ENCODE assay signal across 10 cellular contexts in genomic region chr13:114127473-114128347, GRCh38. TPM values are rescaled to one million over a fixed set of nuclear protein-coding genes. Genes with fewer than 3 reads are reported as not detected.
DNase-seq lines count a peak whose midpoint lies in the region; ATAC-seq and TF ChIP-seq lines count a peak whose summit lies in the region.
"Had no signal": no experiment of that assay in that cellular context is flagged by ENCODE, and none has a peak within 500 bp of the region (broad histone marks: within the 10 kb centered on the region; RNA-seq: fewer than 3 reads in every experiment).

No MANE protein-coding gene starts in this region.

- TF ChIP-seq CTCF in ascending aorta (IDR thresholded peaks at IDR 0.05) (no peak), transverse colon (IDR thresholded peaks at IDR 0.05) (no peak)

- H3K36me3 ChIP-seq in ascending aorta, result no peaks in the 10 kb centered on the region
- no peaks in the 10 kb centered on the region for H3K36me3 ChIP-seq in transverse colon

- H3K9me3 ChIP-seq in ascending aorta (no peaks in the 10 kb centered on the region), transverse colon (no peaks in the 10 kb centered on the region)

- H3K4me3 ChIP-seq in ascending aorta (peak overlapping the region in 1 of 2 donors; percentile 35), transverse colon (no peak overlapping the region)

- H3K4me1 ChIP-seq in ascending aorta (peaks cover 16 to 32% of the 10 kb centered on the region in 2 donors), transverse colon (peaks cover 20 to 50% (median 41%) of the 10 kb centered on the region in 4 donors)

- CTCF ChIA-PET in activated naive CD4-positive, alpha-beta T cell treated with anti-CD3 and anti-CD28 coated beads for 36 hours (lab: Charles Lee), result interaction anchor here (0.7 to 1.6 kb wide), 7 partner anchors 14 to 62 kb away, joined by 3 to 6 read pairs (median 4); no protein-coding TSS in a partner anchor

- in situ Hi-C loops in transverse colon (cut with MboI; ENCODE audit: low pct_ligation_motif_present in 1 of 4, low pct_unique_long_range_greater_than_20kb in 1 of 4, low sequenced_read_pairs in 3 of 4), result loop anchor here in 1 of 4 donors (10.0 kb wide), 1 partner anchor 163 kb away; no protein-coding TSS in a partner anchor

- peaks cover 63% of the 10 kb centered on the region for H3K4me1 Mint-ChIP-seq in activated naive CD4-positive, alpha-beta T cell treated with anti-CD3 and anti-CD28 coated beads for 36 hours (ENCODE audit: low read depth)
- peaks cover 57% of the 10 kb centered on the region for H3K4me1 Mint-ChIP-seq in memory B cell

- intact Hi-C loops in activated naive CD4-positive, alpha-beta T cell treated with anti-CD3 and anti-CD28 coated beads for 36 hours (cut with micrococcal nuclease), result loop anchor here (10.0 kb wide), 1 partner anchor 633 kb away; the partner anchor contains the start of gene DCUN1D2
- intact Hi-C loops in ascending aorta (cut with DNase I), result no loop called here
- intact Hi-C loops in transverse colon (cut with DNase I; ENCODE audit: low total_unique reads), result loop anchor here (5.0 kb wide), 1 partner anchor 60 kb away; no protein-coding TSS in a partner anchor

- TF ChIP-seq EP300 in transverse colon (IDR thresholded peaks at IDR 0.05; ENCODE audit: low read depth), result no peak

- ATAC-seq in memory B cell (ENCODE audit: low read depth), result no peak
- no peak for ATAC-seq in GM21619 (IDR thresholded peaks at IDR 0.05; ENCODE audit: unreplicated experiment)

- no peaks in the 10 kb centered on the region for H3K27me3 ChIP-seq in ascending aorta
- H3K27me3 ChIP-seq in transverse colon, result no peaks in the 10 kb centered on the region

- peak overlapping the region; percentile 93 for H3K27ac Mint-ChIP-seq in activated naive CD4-positive, alpha-beta T cell treated with anti-CD3 and anti-CD28 coated beads for 36 hours
- peak overlapping the region; percentile 92 for H3K27ac Mint-ChIP-seq in memory B cell

- no peak for TF ChIP-seq POLR2A in transverse colon (IDR thresholded peaks at IDR 0.05)

- peaks cover 42% of the 10 kb centered on the region for H3K36me3 Mint-ChIP-seq in activated naive CD4-positive, alpha-beta T cell treated with anti-CD3 and anti-CD28 coated beads for 36 hours (ENCODE audit: low read depth)
- peaks cover 8% of the 10 kb centered on the region for H3K36me3 Mint-ChIP-seq in memory B cell

- no peak for DNase-seq in activated naive CD4-positive, alpha-beta T cell treated with anti-CD3 and anti-CD28 coated beads for 36 hours
- no peak for DNase-seq in activated naive CD4-positive, alpha-beta T cell treated with anti-CD3 and anti-CD28 coated beads, Interleukin-2, amount 50 U/mL, for 16 hours
- DNase-seq in ascending aorta (ENCODE audit: low spot score in 2 of 2), result peak in 1 of 2 donors; percentile 62
- DNase-seq in memory B cell (ENCODE audit: low spot score in 2 of 2), result no peak
- DNase-seq in transverse colon, result no peak
- DNase-seq in effector CD8-positive, alpha-beta T cell (lab: John Stamatoyannopoulos, UW), result no peak
- no peak for DNase-seq in GM19238 (ENCODE audit: insufficient read length, low spot score)

- H3K27ac ChIP-seq in ascending aorta (peak overlapping the region; percentile 69 to 88), transverse colon (peak overlapping the region; percentile 81 to 89 (median 86))

- H3K9me3 Mint-ChIP-seq in activated naive CD4-positive, alpha-beta T cell treated with anti-CD3 and anti-CD28 coated beads for 36 hours, result peaks cover 7% of the 10 kb centered on the region
- H3K9me3 Mint-ChIP-seq in memory B cell, result no peaks in the 10 kb centered on the region

- WGBS in transverse colon (ENCODE audit: low coverage in 1 of 2), 2 donors, result 50 to 76% methylated on average over 4 to 15 of the region's 15 CpGs

- H3K4me3 Mint-ChIP-seq in activated naive CD4-positive, alpha-beta T cell treated with anti-CD3 and anti-CD28 coated beads for 36 hours, result peak overlapping the region; percentile 97
- H3K4me3 Mint-ChIP-seq in memory B cell, result peak overlapping the region; percentile 99

- H3K27me3 Mint-ChIP-seq in activated naive CD4-positive, alpha-beta T cell treated with anti-CD3 and anti-CD28 coated beads for 36 hours (ENCODE audit: low read depth), result no peaks in the 10 kb centered on the region
- H3K27me3 Mint-ChIP-seq in memory B cell, result no peaks in the 10 kb centered on the region

RNA-seq across cellular contexts. Expression of gene RASA3, which starts 4.7 kb away (rescaled TPM):
- 10 to 100 TPM; 48.3 to 48.8 TPM for total RNA-seq in activated naive CD4-positive, alpha-beta T cell treated with anti-CD3 and anti-CD28 coated beads for 36 hours
- 30.7 TPM for total RNA-seq in ascending aorta
- total RNA-seq in transverse colon, result 10 to 100 TPM in 1 of 4 donors, 1 to 10 TPM in 3; 4.4 to 15.6 (median 8.5) TPM

RNA-seq across cellular contexts. Expression of gene CFAP97D2, which starts 51.3 kb away (rescaled TPM):
- under 1 TPM in 1 of 2 experiments, not detected in 1; 0.17 TPM for total RNA-seq in activated naive CD4-positive, alpha-beta T cell treated with anti-CD3 and anti-CD28 coated beads for 36 hours
- not detected for total RNA-seq in ascending aorta
- total RNA-seq in transverse colon, result not detected
- total RNA-seq: fibroblast of villous mesenchyme, H4 had no signal
